ENCODE assay signal across 8 cellular contexts in genomic region chr7:12211054-12212050, GRCh38. TPM values are rescaled to one million over a fixed set of nuclear protein-coding genes. Genes with fewer than 3 reads are reported as not detected.
DNase-seq lines count a peak whose midpoint lies in the region; TF ChIP-seq lines count a peak whose summit lies in the region.

Gene TMEM106B (plus strand): TSS chr7:12211294. CDS start chr7:12214811, 3,517 bp downstream.

- peak in 1 of 2 donors; percentile 67 for TF ChIP-seq POLR2A in suprapubic skin (IDR thresholded peaks at IDR 0.05)

- WGBS in SK-N-SH (ENCODE audit: low lambda C conversion rate), result 2% methylated on average over 46 of the region's 66 CpGs
- WGBS in suprapubic skin, result 2% methylated on average over 25 of the region's 66 CpGs

- TF ChIP-seq CTCF in GM06990 (IDR thresholded peaks at IDR 0.05; ENCODE audit: insufficient read depth, low read length, poor library complexity, severe bottlenecking), result peak; percentile 29
- no peak for TF ChIP-seq CTCF in HFF-Myc (IDR thresholded peaks at IDR 0.05; ENCODE audit: low read depth, low read length, missing control alignments)
- TF ChIP-seq CTCF in SK-N-SH (IDR thresholded peaks at IDR 0.05), result no peak
- no peak for TF ChIP-seq CTCF in suprapubic skin (IDR thresholded peaks at IDR 0.05)

- H3K9ac ChIP-seq in SK-N-SH, result peak within 1 kb of the TSS; percentile 79

- H4K20me1 ChIP-seq in SK-N-SH (ENCODE audit: insufficient read depth), result peaks cover 3% of the 10 kb centered on the region; the same call in 1 of the 2 replicates

- H3K9me3 Mint-ChIP-seq in activated naive CD4-positive, alpha-beta T cell treated with anti-CD3 and anti-CD28 coated beads, Interleukin-2, amount 50 U/mL, for 24 hours, result no peaks in the 10 kb centered on the region

- no peaks in the 10 kb centered on the region for H3F3A ChIP-seq in SK-N-SH (replicated peaks; ENCODE audit: insufficient read depth)

- H3K9me3 ChIP-seq in SK-N-SH, result no peaks in the 10 kb centered on the region
- H3K9me3 ChIP-seq in suprapubic skin, result no peaks in the 10 kb centered on the region

- DNase-seq in GM06990 (ENCODE audit: extremely low read depth, insufficient read length), result peak; percentile 95
- peak; percentile 81 for DNase-seq in HFF-Myc (ENCODE audit: extremely low read depth, low read depth)
- peak; percentile 88 for DNase-seq in MV-4-11 (lab: John Stamatoyannopoulos, UW)
- peak; percentile 98 for DNase-seq in SK-N-SH
- DNase-seq in globus pallidus (ENCODE audit: low spot score), result peak; percentile 96
- peak; percentile 36 to 97 (median 92) for DNase-seq in nucleus accumbens (lab: John Stamatoyannopoulos, UW)
- peak; percentile 95 to 97 for DNase-seq in suprapubic skin (ENCODE audit: low spot score in 2 of 2)

- H3K79me2 ChIP-seq in SK-N-SH (ENCODE audit: insufficient read depth), result peaks cover 40% of the 10 kb centered on the region

- TF ChIP-seq EP300 in SK-N-SH (IDR thresholded peaks at IDR 0.05; ENCODE audit: borderline replicate concordance in 1 of 2, low read depth in 1 of 2, low read length in 1 of 2) (peak in 1 of 2 experiments; percentile 37; a peak in 1 of 4 replicates), suprapubic skin (IDR thresholded peaks at IDR 0.05) (no peak)

- H3K27ac ChIP-seq in SK-N-SH (ENCODE audit: low read depth in 2 of 2, low read length in 1 of 2) (peak within 1 kb of the TSS; percentile 68 to 97), suprapubic skin (peak within 1 kb of the TSS; percentile 94)

- H3K27me3 ChIP-seq in GM06990 (replicated peaks; ENCODE audit: control insufficient read depth, insufficient read depth, low read length) (no peaks in the 10 kb centered on the region), SK-N-SH (ENCODE audit: insufficient read depth) (0 out of 2 replicates have a peak, but pooled peaks cover 11% of the 10 kb centered on the region), suprapubic skin (no peaks in the 10 kb centered on the region)

- peak within 1 kb of the TSS; percentile 99 for H3K27ac Mint-ChIP-seq in activated naive CD4-positive, alpha-beta T cell treated with anti-CD3 and anti-CD28 coated beads, Interleukin-2, amount 50 U/mL, for 24 hours

- CTCF ChIA-PET in SK-N-SH (lab: Yijun Ruan, JAX), result interaction anchor here (0.6 to 2.0 kb wide), 9 partner anchors 8 to 667 kb away, joined by 3 to 4 read pairs (median 3); no protein-coding TSS in a partner anchor

- peak; percentile 4; the same call in 1 of the 2 replicates for TF ChIP-seq RAD21 in SK-N-SH (IDR thresholded peaks at IDR 0.05; ENCODE audit: low read length)

- H3K27me3 Mint-ChIP-seq in activated naive CD4-positive, alpha-beta T cell treated with anti-CD3 and anti-CD28 coated beads, Interleukin-2, amount 50 U/mL, for 24 hours, result no peaks in the 10 kb centered on the region

- peak within 1 kb of the TSS; percentile 81 for H3K4me3 ChIP-seq in GM06990 (replicated peaks; ENCODE audit: low read depth, low read length)
- H3K4me3 ChIP-seq in HFF-Myc (replicated peaks; ENCODE audit: low read depth, low read length), result peak within 1 kb of the TSS; percentile 75
- peak within 1 kb of the TSS; percentile 73 to 98 for H3K4me3 ChIP-seq in SK-N-SH (ENCODE audit: low read depth in 2 of 2, low read length in 1 of 2)
- peak within 1 kb of the TSS; percentile 94 for H3K4me3 ChIP-seq in suprapubic skin

- H3K4me1 ChIP-seq in SK-N-SH (ENCODE audit: control insufficient read depth in 1 of 2, insufficient read depth in 2 of 2, low read depth in 1 of 2, low read length in 1 of 2) (peaks cover 0 to 16% of the 10 kb centered on the region in 2 experiments; a peak in 2 of 4 replicates), suprapubic skin (peaks cover 23% of the 10 kb centered on the region)

- peak within 1 kb of the TSS; percentile 98 for H3K4me3 Mint-ChIP-seq in activated naive CD4-positive, alpha-beta T cell treated with anti-CD3 and anti-CD28 coated beads, Interleukin-2, amount 50 U/mL, for 24 hours

- H3K36me3 ChIP-seq in GM06990 (ENCODE audit: control insufficient read depth, insufficient read depth, low read length), result no peaks in the 10 kb centered on the region
- peaks cover 10 to 11% of the 10 kb centered on the region in 2 experiments for H3K36me3 ChIP-seq in SK-N-SH (replicated peaks in 1 of 2; ENCODE audit: control insufficient read depth in 1 of 2, insufficient read depth in 2 of 2, low read length in 1 of 2)
- H3K36me3 ChIP-seq in suprapubic skin, result peaks cover 2% of the 10 kb centered on the region

- peak within 1 kb of the TSS; percentile 92 for H3K4me2 ChIP-seq in SK-N-SH

- H3K4me1 Mint-ChIP-seq in activated naive CD4-positive, alpha-beta T cell treated with anti-CD3 and anti-CD28 coated beads, Interleukin-2, amount 50 U/mL, for 24 hours, result peaks cover 44% of the 10 kb centered on the region

- H2AFZ ChIP-seq in SK-N-SH (ENCODE audit: low read depth), result peak within 1 kb of the TSS; percentile 92

- no peaks in the 10 kb centered on the region for H3K9me2 ChIP-seq in SK-N-SH

- POLR2A ChIA-PET in SK-N-SH (lab: Yijun Ruan, JAX), result interaction anchor here (0.6 to 2.0 kb wide), 10 partner anchors 10 to 812 kb away, joined by 3 to 12 read pairs (median 4); no protein-coding TSS in a partner anchor

- H3K36me3 Mint-ChIP-seq in activated naive CD4-positive, alpha-beta T cell treated with anti-CD3 and anti-CD28 coated beads, Interleukin-2, amount 50 U/mL, for 24 hours, result peaks cover 4% of the 10 kb centered on the region

TF ChIP-seq in SK-N-SH, 30 proteins besides CTCF, POLR2A, EP300 and RAD21 (continues in another document):
- no peak for TF ChIP-seq SIN3A (IDR thresholded peaks at IDR 0.05; ENCODE audit: borderline replicate concordance, low read depth, low read length)
- no peak for TF ChIP-seq MEF2A (IDR thresholded peaks at IDR 0.05; ENCODE audit: borderline replicate concordance, low read depth)
- TF ChIP-seq ELF1 (IDR thresholded peaks at IDR 0.05), result 0 out of 2 replicates have a peak, but pooled peaks have one; percentile 46
- peak; percentile 66 for TF ChIP-seq POLR2AphosphoS5 (IDR thresholded peaks at IDR 0.05; ENCODE audit: low read depth, low read length)
- peak; percentile 99 for TF ChIP-seq MAX (IDR thresholded peaks at IDR 0.05; ENCODE audit: low read depth)
- TF ChIP-seq FOXJ3 (CRISPR knock-in tag; IDR thresholded peaks at IDR 0.05), result peak; percentile 62
- peak; percentile 32 for TF ChIP-seq RCOR1 (IDR thresholded peaks at IDR 0.05; ENCODE audit: low read length)
- TF ChIP-seq TAF1 (IDR thresholded peaks at IDR 0.05; ENCODE audit: borderline replicate concordance, low read depth, low read length), result no peak; the same call in 1 of the 2 replicates
- TF ChIP-seq NRF1 (IDR thresholded peaks at IDR 0.05; ENCODE audit: low read depth, low read length), result peak; percentile 97
- 0 out of 2 replicates have a peak, but pooled peaks have one; percentile 24 for TF ChIP-seq USF1 (IDR thresholded peaks at IDR 0.05; ENCODE audit: borderline replicate concordance, low read depth)
- TF ChIP-seq GATA2 (CRISPR knock-in tag; IDR thresholded peaks at IDR 0.05), result peak; percentile 88
- TF ChIP-seq TEAD4 (IDR thresholded peaks at IDR 0.05; ENCODE audit: borderline replicate concordance, insufficient read depth), result no peak
- no peak for TF ChIP-seq EZH2phosphoT487 (IDR thresholded peaks at IDR 0.05; ENCODE audit: borderline replicate concordance, low read depth)
- 0 out of 2 replicates have a peak, but pooled peaks have one; percentile 18 for TF ChIP-seq REST (IDR thresholded peaks at IDR 0.05; ENCODE audit: low read depth, low read length)
- TF ChIP-seq YY1 (IDR thresholded peaks at IDR 0.05; ENCODE audit: low read depth), result peak; percentile 56; the same call in 1 of the 2 replicates
- TF ChIP-seq GABPA (IDR thresholded peaks at IDR 0.05; ENCODE audit: low read depth), result peak; percentile 54
- TF ChIP-seq NFIC (IDR thresholded peaks at IDR 0.05; ENCODE audit: borderline replicate concordance), result no peak; the same call in 1 of the 2 replicates
- peak; percentile 95 for TF ChIP-seq CHD2 (IDR thresholded peaks at IDR 0.05; ENCODE audit: low read length, partially characterized antibody)

RNA-seq across cellular contexts. Expression of gene TMEM106B, which starts in this region (rescaled TPM):
- 20.4 and 27.3 TPM in 2 replicates for polyA plus RNA-seq in SK-N-SH (2012; rRNA removed)
- 38.8 and 40.3 TPM in 2 replicates for polyA plus RNA-seq in SK-N-SH (2012; cell fraction: cytosol; rRNA removed)
- 6.7 and 13.2 TPM in 2 replicates for polyA plus RNA-seq in SK-N-SH (2012; cell fraction: nucleus; rRNA removed)
- 10 to 100 TPM; 31.4 to 57.5 (median 35.7) TPM for total RNA-seq in suprapubic skin

Comparison
In these comparisons a context has a peak if more than half of its experiments do, and no peak if none do; other contexts are left out.
1. Peak in every context shown above with its lines: DNase-seq, H3K4me3 ChIP-seq and H3K27ac ChIP-seq.